38 cellular contexts compared by ENCODE assay signal in genomic region chr4:104099141-104099540, GRCh38.
"Had no signal": no experiment of that assay in that cellular context is flagged by ENCODE, and none has a peak within 500 bp of the region (broad histone marks: within the 10 kb centered on the region; RNA-seq: fewer than 3 reads in every experiment).

No MANE protein-coding gene starts in this region.

- H3K27ac Mint-ChIP-seq: activated CD4-positive, alpha-beta memory T cell treated with anti-CD3 and anti-CD28 coated beads, Interleukin-2, amount 10 ng/mL, durations not matched to agents 7 days and 5 days; activated CD4-positive, alpha-beta T cell treated with anti-CD3 and anti-CD28 coated beads for 36 hours; activated CD4-positive, alpha-beta T cell treated with anti-CD3 and anti-CD28 coated beads, Interleukin-2, amount 10 ng/mL, durations not matched to agents 7 days and 5 days; activated CD8-positive, alpha-beta memory T cell treated with anti-CD3 and anti-CD28 coated beads, Interleukin-2, amount 10 ng/mL, durations not matched to agents 7 days and 5 days; activated CD8-positive, alpha-beta T cell treated with anti-CD3 and anti-CD28 coated beads, Interleukin-2, amount 10 ng/mL, durations not matched to agents 7 days and 5 days; activated naive CD4-positive, alpha-beta T cell treated with anti-CD3 and anti-CD28 coated beads, Interleukin-2, amount 10 ng/mL, durations not matched to agents 7 days and 5 days; activated naive CD4-positive, alpha-beta T cell treated with anti-CD3 and anti-CD28 coated beads, Interleukin-2, amount 50 U/mL, for 24 hours; activated naive CD8-positive, alpha-beta T cell; activated naive CD8-positive, alpha-beta T cell treated with anti-CD3 and anti-CD28 coated beads, Interleukin-2, amount 10 ng/mL, durations not matched to agents 7 days and 5 days; activated T-cell treated with anti-CD3 and anti-CD28 coated beads, Interleukin-2, amount 50 U/mL, for 24 hours; activated T-helper 2 cell treated with anti-CD3 and anti-CD28 coated beads, Interferon-gamma antibody, Interleukin-2, Interleukin-4, amounts not matched to agents 10 μg/mL and 5 μg/mL and 100 μg/mL, durations not matched to agents 14 hours and 24 hours and 36 hours; T-helper 1 cell treated with Interleukin-12 subunit alpha and Interleukin-12 subunit beta and Interleukin-4 antibody, amounts not matched to agents 30 μg/mL and 1 μg/mL, for 36 hours; T-helper 2 cell treated with Interferon-gamma antibody and Interleukin-4, amounts not matched to agents 5 μg/mL and 100 μg/mL, for 36 hours; WTC11 had no signal

- H3K4me3 Mint-ChIP-seq: activated CD4-positive, alpha-beta memory T cell treated with anti-CD3 and anti-CD28 coated beads, Interleukin-2, amount 10 ng/mL, durations not matched to agents 7 days and 5 days; activated CD4-positive, alpha-beta T cell treated with anti-CD3 and anti-CD28 coated beads for 36 hours; activated CD4-positive, alpha-beta T cell treated with anti-CD3 and anti-CD28 coated beads, Interleukin-2, amount 10 ng/mL, durations not matched to agents 7 days and 5 days; activated CD8-positive, alpha-beta memory T cell treated with anti-CD3 and anti-CD28 coated beads, Interleukin-2, amount 10 ng/mL, durations not matched to agents 7 days and 5 days; activated CD8-positive, alpha-beta T cell treated with anti-CD3 and anti-CD28 coated beads, Interleukin-2, amount 10 ng/mL, durations not matched to agents 7 days and 5 days; activated naive CD4-positive, alpha-beta T cell treated with anti-CD3 and anti-CD28 coated beads, Interleukin-2, amount 10 ng/mL, durations not matched to agents 7 days and 5 days; activated naive CD4-positive, alpha-beta T cell treated with anti-CD3 and anti-CD28 coated beads, Interleukin-2, amount 50 U/mL, for 24 hours; activated naive CD8-positive, alpha-beta T cell; activated naive CD8-positive, alpha-beta T cell treated with anti-CD3 and anti-CD28 coated beads, Interleukin-2, amount 10 ng/mL, durations not matched to agents 7 days and 5 days; activated T-cell treated with anti-CD3 and anti-CD28 coated beads, Interleukin-2, amount 50 U/mL, for 24 hours; T-helper 1 cell treated with Interleukin-12 subunit alpha and Interleukin-12 subunit beta and Interleukin-4 antibody, amounts not matched to agents 30 μg/mL and 1 μg/mL, for 36 hours; T-helper 2 cell treated with Interferon-gamma antibody and Interleukin-4, amounts not matched to agents 5 μg/mL and 100 μg/mL, for 36 hours; WTC11 had no signal

- H3K27me3 Mint-ChIP-seq: activated CD4-positive, alpha-beta memory T cell treated with anti-CD3 and anti-CD28 coated beads, Interleukin-2, amount 10 ng/mL, durations not matched to agents 7 days and 5 days; activated CD4-positive, alpha-beta T cell treated with anti-CD3 and anti-CD28 coated beads for 36 hours; activated CD4-positive, alpha-beta T cell treated with anti-CD3 and anti-CD28 coated beads, Interleukin-2, amount 10 ng/mL, durations not matched to agents 7 days and 5 days; activated CD8-positive, alpha-beta memory T cell treated with anti-CD3 and anti-CD28 coated beads, Interleukin-2, amount 10 ng/mL, durations not matched to agents 7 days and 5 days; activated naive CD4-positive, alpha-beta T cell treated with anti-CD3 and anti-CD28 coated beads, Interleukin-2, amount 10 ng/mL, durations not matched to agents 7 days and 5 days; activated naive CD4-positive, alpha-beta T cell treated with anti-CD3 and anti-CD28 coated beads, Interleukin-2, amount 50 U/mL, for 24 hours; activated naive CD8-positive, alpha-beta T cell; activated naive CD8-positive, alpha-beta T cell treated with anti-CD3 and anti-CD28 coated beads, Interleukin-2, amount 10 ng/mL, durations not matched to agents 7 days and 5 days; activated T-cell treated with anti-CD3 and anti-CD28 coated beads, Interleukin-2, amount 50 U/mL, for 24 hours had no signal

- DNase-seq: activated CD4-positive, alpha-beta memory T cell treated with anti-CD3 and anti-CD28 coated beads, Interleukin-2, amount 10 ng/mL, durations not matched to agents 7 days and 5 days; activated CD4-positive, alpha-beta T cell treated with anti-CD3 and anti-CD28 coated beads for 1 hour; activated CD4-positive, alpha-beta T cell treated with anti-CD3 and anti-CD28 coated beads for 36 hours; activated CD4-positive, alpha-beta T cell treated with anti-CD3 and anti-CD28 coated beads for 48 hours; activated CD4-positive, alpha-beta T cell treated with anti-CD3 and anti-CD28 coated beads, Interleukin-2, amount 10 ng/mL, durations not matched to agents 7 days and 5 days; activated CD4-positive, alpha-beta T cell treated with anti-CD3 and anti-CD28 coated beads, Interleukin-2, amount 50 U/mL, for 48 hours; activated CD4-positive, CD25-positive, alpha-beta regulatory T cell; activated CD8-positive, alpha-beta memory T cell treated with anti-CD3 and anti-CD28 coated beads for 24 hours; activated CD8-positive, alpha-beta memory T cell treated with anti-CD3 and anti-CD28 coated beads, Interleukin-2, amount 10 ng/mL, durations not matched to agents 7 days and 5 days; activated CD8-positive, alpha-beta memory T cell treated with anti-CD3 and anti-CD28 coated beads, Interleukin-2, amount 50 U/mL, for 48 hours; activated CD8-positive, alpha-beta T cell treated with anti-CD3 and anti-CD28 coated beads, Interleukin-2, amount 10 ng/mL, durations not matched to agents 7 days and 5 days; activated effector memory CD4-positive, alpha-beta T cell treated with Interleukin-2 at 50 U/mL for 16 hours; activated gamma-delta T cell; activated naive CD4-positive, alpha-beta T cell treated with anti-CD3 and anti-CD28 coated beads, Interleukin-2, amount 10 ng/mL, durations not matched to agents 7 days and 5 days; activated naive CD4-positive, alpha-beta T cell treated with Interleukin-2 at 50 U/mL for 16 hours; activated naive CD8-positive, alpha-beta T cell treated with anti-CD3 and anti-CD28 coated beads, Interleukin-2, amount 10 ng/mL, durations not matched to agents 7 days and 5 days; activated T-cell treated with anti-CD3 and anti-CD28 coated beads, Interleukin-2, amount 50 U/mL, for 24 hours; activated T-cell treated with anti-CD3 and anti-CD28 coated beads, Interleukin-2, amount 50 U/mL, for 48 hours; adrenal gland; amniotic stem cell; aorta; body of pancreas; brain microvascular endothelial cell; central memory CD4-positive, alpha-beta T cell; T-helper 1 cell; T-helper 2 cell; T-helper 9 cell; WERI-Rb-1 had no signal

- H3K4me3 ChIP-seq: adrenal gland, body of pancreas, breast epithelium had no signal

- H3K27ac ChIP-seq: adrenal gland, body of pancreas, brain microvascular endothelial cell, breast epithelium, WERI-Rb-1 had no signal

- H3K36me3 Mint-ChIP-seq: activated CD8-positive, alpha-beta memory T cell treated with anti-CD3 and anti-CD28 coated beads, Interleukin-2, amount 10 ng/mL, durations not matched to agents 7 days and 5 days; activated naive CD4-positive, alpha-beta T cell treated with anti-CD3 and anti-CD28 coated beads, Interleukin-2, amount 10 ng/mL, durations not matched to agents 7 days and 5 days; activated naive CD4-positive, alpha-beta T cell treated with anti-CD3 and anti-CD28 coated beads, Interleukin-2, amount 50 U/mL, for 24 hours; activated naive CD8-positive, alpha-beta T cell; activated naive CD8-positive, alpha-beta T cell treated with anti-CD3 and anti-CD28 coated beads, Interleukin-2, amount 10 ng/mL, durations not matched to agents 7 days and 5 days had no signal

- FAIRE-seq: astrocyte, TTC549 had no signal

- H3K4me1 ChIP-seq: adrenal gland, body of pancreas, breast epithelium had no signal

- H3K27me3 ChIP-seq: adrenal gland, body of pancreas, brain microvascular endothelial cell, breast epithelium had no signal

- ATAC-seq: activated CD4-positive, alpha-beta T cell treated with anti-CD3 and anti-CD28 coated beads for 36 hours; activated CD4-positive, CD25-positive, alpha-beta regulatory T cell treated with anti-CD3 and anti-CD28 coated beads, Interleukin-2, amount 50 U/mL, for 24 hours; activated CD8-positive, alpha-beta memory T cell treated with anti-CD3 and anti-CD28 coated beads, Interleukin-2, amount 10 ng/mL, durations not matched to agents 7 days and 5 days; activated CD8-positive, alpha-beta T cell treated with anti-CD3 and anti-CD28 coated beads, Interleukin-2, amount 10 ng/mL, durations not matched to agents 7 days and 5 days; body of pancreas; WTC11 had no signal

- H3K36me3 ChIP-seq: adrenal gland, brain microvascular endothelial cell, breast epithelium, WERI-Rb-1 had no signal

- H3K4me1 Mint-ChIP-seq: activated CD4-positive, alpha-beta memory T cell treated with anti-CD3 and anti-CD28 coated beads, Interleukin-2, amount 10 ng/mL, durations not matched to agents 7 days and 5 days; activated CD4-positive, alpha-beta T cell treated with anti-CD3 and anti-CD28 coated beads for 36 hours; activated CD4-positive, alpha-beta T cell treated with anti-CD3 and anti-CD28 coated beads, Interleukin-2, amount 10 ng/mL, durations not matched to agents 7 days and 5 days; activated CD8-positive, alpha-beta memory T cell treated with anti-CD3 and anti-CD28 coated beads, Interleukin-2, amount 10 ng/mL, durations not matched to agents 7 days and 5 days; activated naive CD4-positive, alpha-beta T cell treated with anti-CD3 and anti-CD28 coated beads, Interleukin-2, amount 10 ng/mL, durations not matched to agents 7 days and 5 days; activated naive CD4-positive, alpha-beta T cell treated with anti-CD3 and anti-CD28 coated beads, Interleukin-2, amount 50 U/mL, for 24 hours; activated naive CD8-positive, alpha-beta T cell treated with anti-CD3 and anti-CD28 coated beads, Interleukin-2, amount 10 ng/mL, durations not matched to agents 7 days and 5 days; WTC11 had no signal
